Comparison of ENCODE assay signal across 1 cellular context in genomic region chr2:196137271-196137670, GRCh38.
TF ChIP-seq lines count a peak whose summit lies in the region.

No MANE protein-coding gene starts in this region.

TF ChIP-seq in K562, 482 proteins besides CTCF, POLR2A, EP300 and RAD21 (continued from another document):
- no peak for TF ChIP-seq THRA (IDR thresholded peaks at IDR 0.05)
- TF ChIP-seq SIX5 (IDR thresholded peaks at IDR 0.05; ENCODE audit: borderline replicate concordance in 1 of 2, insufficient read depth in 1 of 2, low read depth in 1 of 2, low read length in 2 of 2) = no peak
- TF ChIP-seq ZNF764 (CRISPR knock-in tag; IDR thresholded peaks at IDR 0.05; ENCODE audit: low read depth) = no peak
- TF ChIP-seq ZNF316 (IDR thresholded peaks at IDR 0.05) = peak; percentile 74
- no peak for TF ChIP-seq TSC22D4 (tag; IDR thresholded peaks at IDR 0.05)
- TF ChIP-seq BRF2 (IDR thresholded peaks at IDR 0.05; ENCODE audit: borderline replicate concordance, insufficient read depth, insufficient read length) = no peak
- TF ChIP-seq C11orf30 (IDR thresholded peaks at IDR 0.05; ENCODE audit: low read depth) = peak; percentile 57
- peak; percentile 31; the same call in 1 of the 2 replicates for TF ChIP-seq ATF3 (IDR thresholded peaks at IDR 0.05)
- TF ChIP-seq ATF3 (CRISPR knock-in tag; conservative IDR thresholded peaks at IDR 0.05) = no peak
- TF ChIP-seq MAFK (IDR thresholded peaks at IDR 0.05; ENCODE audit: low read length) = 0 out of 2 replicates have a peak, but pooled peaks have one; percentile 36
- TF ChIP-seq JUNB (CRISPR knock-in tag; conservative IDR thresholded peaks at IDR 0.05) = no peak
- TF ChIP-seq LEF1 (IDR thresholded peaks at IDR 0.05) = no peak
- no peak for TF ChIP-seq RFX7 (CRISPR knock-in tag; IDR thresholded peaks at IDR 0.05)
- no peak for TF ChIP-seq CREB3L1 (IDR thresholded peaks at IDR 0.05; ENCODE audit: borderline replicate concordance, low read depth)
- no peak for TF ChIP-seq ZNF79 (CRISPR knock-in tag; IDR thresholded peaks at IDR 0.05; ENCODE audit: low read depth)
